ENCODE assay signal across 27 cellular contexts in the genomic region with DNA sequence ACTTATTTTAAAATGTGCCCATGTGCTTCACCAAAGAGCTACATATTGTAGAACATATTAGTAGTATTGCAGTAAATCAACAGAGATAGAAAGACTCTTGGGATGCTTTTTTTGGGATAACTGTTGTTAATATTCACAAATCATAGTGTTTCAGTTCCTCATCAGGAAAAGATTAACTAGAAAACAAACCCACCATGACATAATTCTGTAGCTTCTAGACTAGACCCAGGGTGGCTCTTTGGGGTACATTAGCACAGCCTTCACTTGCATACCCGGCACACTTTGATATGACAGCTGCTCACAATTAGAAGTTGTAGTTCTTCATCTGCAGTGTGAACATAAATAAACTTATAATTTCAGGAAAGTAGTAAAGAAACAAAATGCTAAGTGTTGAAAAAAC.
DNase-seq lines count a peak whose midpoint lies in the region; ATAC-seq, FAIRE-seq and TF ChIP-seq lines count a peak whose summit lies in the region.
"Had no signal": no experiment of that assay in that cellular context is flagged by ENCODE, and none has a peak within 500 bp of the region (broad histone marks: within the 10 kb centered on the region; RNA-seq: fewer than 3 reads in every experiment).

No MANE protein-coding gene starts in this region.

- H3K4me1 Mint-ChIP-seq in Calu3 (ENCODE audit: low read depth, unreplicated experiment): no peaks in the 10 kb centered on the region
- H3K4me1 Mint-ChIP-seq in endodermal cell: no peaks in the 10 kb centered on the region

- H3K9ac ChIP-seq in endodermal cell (ENCODE audit: extremely low read depth, low read length, poor library complexity, severe bottlenecking): no peak overlapping the region

- H3K4me1 ChIP-seq in endodermal cell (ENCODE audit: control insufficient read depth, insufficient read depth, low read length): no peaks in the 10 kb centered on the region
- H3K4me1 ChIP-seq: SJCRH30 had no signal

- intact Hi-C loops in Calu3 (cut with micrococcal nuclease; ENCODE audit: unreplicated experiment): no loop called here

- H3K4me3 ChIP-seq in endodermal cell (ENCODE audit: low read length): no peak overlapping the region
- H3K4me3 ChIP-seq: PC-9, SJCRH30 had no signal

- CTCF ChIA-PET in Calu3 (lab: Charles Lee): no interaction called here

- no peak for DNase-seq in D721Med (ENCODE audit: insufficient read length, low spot score)
- DNase-seq in CD1c-positive myeloid dendritic cell (ENCODE audit: extremely low spot score): no peak
- DNase-seq in SW 1271 (lab: John Stamatoyannopoulos, UW): no peak
- no peak for DNase-seq in Calu3
- no peak for DNase-seq in endodermal cell
- DNase-seq: CD4-positive, alpha-beta memory T cell; COR-L47; DMS 273 treated with DMSO at 0.1 percent for 48 hours; DMS79; NCI-H1092; NCI-H1417 treated with DMSO at 0.1 percent for 48 hours; NCI-H1694 treated with DMSO at 0.1 percent for 48 hours; NCI-H2081; NCI-H226; NCI-H510A treated with DMSO at 0.1 percent for 48 hours; NCI-H774; PC-9; SJCRH30; T-helper 2 cell had no signal

- 90% methylated on average over 1 of the region's 1 CpG; no CpG with 5 or more reads in 1 of the 2 experiments for WGBS in endodermal cell (ENCODE audit: insufficient coverage in 1 of 2, insufficient read length in 1 of 2), 2 experiments

- no peaks in the 10 kb centered on the region for H3K36me3 ChIP-seq in endodermal cell (ENCODE audit: control insufficient read depth, insufficient read depth, low read length)
- H3K36me3 ChIP-seq: SJCRH30 had no signal

- H3K9me3 Mint-ChIP-seq in Calu3 (ENCODE audit: low read depth, unreplicated experiment): no peaks in the 10 kb centered on the region
- H3K9me3 Mint-ChIP-seq in endodermal cell: no peaks in the 10 kb centered on the region
- H3K9me3 Mint-ChIP-seq: CD4-positive, alpha-beta memory T cell had no signal

- H3K27me3 Mint-ChIP-seq in Calu3 (ENCODE audit: unreplicated experiment) (no peaks in the 10 kb centered on the region), endodermal cell (ENCODE audit: insufficient read depth) (no peaks in the 10 kb centered on the region)
- H3K27me3 Mint-ChIP-seq: CD4-positive, alpha-beta memory T cell had no signal

- H3K27ac Mint-ChIP-seq in Calu3 (ENCODE audit: unreplicated experiment) (no peak overlapping the region), endodermal cell (no peak overlapping the region)

- H3K4me3 Mint-ChIP-seq in Calu3 (ENCODE audit: low read depth, unreplicated experiment): no peak overlapping the region
- no peak overlapping the region for H3K4me3 Mint-ChIP-seq in endodermal cell
- H3K4me3 Mint-ChIP-seq: CD4-positive, alpha-beta memory T cell had no signal

- no peaks in the 10 kb centered on the region for H3K9me3 ChIP-seq in endodermal cell (ENCODE audit: control insufficient read depth, low read length)
- H3K9me3 ChIP-seq: SJCRH30 had no signal

- ATAC-seq in GM18909 (IDR thresholded peaks at IDR 0.05; ENCODE audit: poor library complexity, unreplicated experiment) (peak; percentile 63), GM21619 (IDR thresholded peaks at IDR 0.05; ENCODE audit: unreplicated experiment) (peak; percentile 61), HG03457 (IDR thresholded peaks at IDR 0.05; ENCODE audit: unreplicated experiment) (peak; percentile 84)
- ATAC-seq: Right ventricle myocardium inferior, SK-N-SH treated with all-trans-retinoic acid at 6 μM for 48 hours had no signal

- no peaks in the 10 kb centered on the region for H3K27me3 ChIP-seq in endodermal cell (ENCODE audit: control insufficient read depth, insufficient read depth, low read length, poor library complexity, severe bottlenecking)
- H3K27me3 ChIP-seq: SJCRH30 had no signal

- H3K36me3 Mint-ChIP-seq in Calu3 (ENCODE audit: insufficient read depth, unreplicated experiment) (no peaks in the 10 kb centered on the region), endodermal cell (ENCODE audit: low read depth) (no peaks in the 10 kb centered on the region)

- peak; percentile 74 for FAIRE-seq in D721Med (lab: Jason Lieb, UNC)
- FAIRE-seq: GM19239, H54 had no signal

- BruUV-seq in Calu3 (replicated peaks; lab: Mats Ljungman, UMichigan): no TSS peak

- no peak overlapping the region for H3K27ac ChIP-seq in endodermal cell (ENCODE audit: low read depth, low read length)
- H3K27ac ChIP-seq: HL-60, PC-9, SJCRH30 had no signal

- no peak for TF ChIP-seq CTCF in D721Med (IDR thresholded peaks at IDR 0.05; ENCODE audit: insufficient read depth, missing control alignments)
- TF ChIP-seq CTCF in Calu3 (IDR thresholded peaks at IDR 0.05; ENCODE audit: unreplicated experiment): no peak
- no peak for TF ChIP-seq CTCF in endodermal cell (conservative IDR thresholded peaks at IDR 0.05)
